1 cellular context compared by ENCODE assay signal in the genomic region with DNA sequence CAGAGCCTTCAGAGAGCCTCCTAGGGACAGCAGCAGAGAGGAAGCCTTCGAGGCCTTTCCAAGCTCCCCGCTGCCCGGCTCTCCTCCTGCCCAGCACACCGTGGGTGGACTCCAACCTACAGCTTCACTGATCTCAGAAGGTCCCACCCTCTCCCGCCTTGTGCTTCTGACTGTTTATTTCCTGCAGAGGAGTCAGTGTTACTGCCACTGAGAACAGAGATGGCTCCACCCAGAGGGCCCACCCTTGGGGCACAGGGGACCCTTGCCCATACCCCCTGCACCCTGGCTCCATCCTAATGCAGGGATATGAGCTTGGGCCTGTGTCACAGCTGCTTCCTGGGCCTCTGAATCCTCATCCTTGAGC.
TF ChIP-seq lines count a peak whose summit lies in the region.

No MANE protein-coding gene starts in this region.

TF ChIP-seq in HepG2, 621 proteins besides CTCF, POLR2A, EP300 and RAD21 (continued from another document and continues in another):
- TF ChIP-seq, protein P1, sequence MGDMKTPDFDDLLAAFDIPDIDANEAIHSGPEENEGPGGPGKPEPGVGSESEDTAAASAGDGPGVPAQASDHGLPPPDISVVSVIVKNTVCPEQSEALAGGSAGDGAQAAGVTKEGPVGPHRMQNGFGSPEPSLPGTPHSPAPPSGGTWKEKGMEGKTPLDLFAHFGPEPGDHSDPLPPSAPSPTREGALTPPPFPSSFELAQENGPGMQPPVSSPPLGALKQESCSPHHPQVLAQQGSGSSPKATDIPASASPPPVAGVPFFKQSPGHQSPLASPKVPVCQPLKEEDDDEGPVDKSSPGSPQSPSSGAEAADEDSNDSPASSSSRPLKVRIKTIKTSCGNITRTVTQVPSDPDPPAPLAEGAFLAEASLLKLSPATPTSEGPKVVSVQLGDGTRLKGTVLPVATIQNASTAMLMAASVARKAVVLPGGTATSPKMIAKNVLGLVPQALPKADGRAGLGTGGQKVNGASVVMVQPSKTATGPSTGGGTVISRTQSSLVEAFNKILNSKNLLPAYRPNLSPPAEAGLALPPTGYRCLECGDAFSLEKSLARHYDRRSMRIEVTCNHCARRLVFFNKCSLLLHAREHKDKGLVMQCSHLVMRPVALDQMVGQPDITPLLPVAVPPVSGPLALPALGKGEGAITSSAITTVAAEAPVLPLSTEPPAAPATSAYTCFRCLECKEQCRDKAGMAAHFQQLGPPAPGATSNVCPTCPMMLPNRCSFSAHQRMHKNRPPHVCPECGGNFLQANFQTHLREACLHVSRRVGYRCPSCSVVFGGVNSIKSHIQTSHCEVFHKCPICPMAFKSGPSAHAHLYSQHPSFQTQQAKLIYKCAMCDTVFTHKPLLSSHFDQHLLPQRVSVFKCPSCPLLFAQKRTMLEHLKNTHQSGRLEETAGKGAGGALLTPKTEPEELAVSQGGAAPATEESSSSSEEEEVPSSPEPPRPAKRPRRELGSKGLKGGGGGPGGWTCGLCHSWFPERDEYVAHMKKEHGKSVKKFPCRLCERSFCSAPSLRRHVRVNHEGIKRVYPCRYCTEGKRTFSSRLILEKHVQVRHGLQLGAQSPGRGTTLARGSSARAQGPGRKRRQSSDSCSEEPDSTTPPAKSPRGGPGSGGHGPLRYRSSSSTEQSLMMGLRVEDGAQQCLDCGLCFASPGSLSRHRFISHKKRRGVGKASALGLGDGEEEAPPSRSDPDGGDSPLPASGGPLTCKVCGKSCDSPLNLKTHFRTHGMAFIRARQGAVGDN (CRISPR knock-in tag; IDR thresholded peaks at IDR 0.05) = peak; percentile 48
- TF ChIP-seq JARID2 (CRISPR knock-in tag; IDR thresholded peaks at IDR 0.05; ENCODE audit: insufficient replicate concordance) (no peak), GPN1 (CRISPR knock-in tag; IDR thresholded peaks at IDR 0.05; ENCODE audit: borderline replicate concordance) (no peak), NFE2 (CRISPR knock-in tag; IDR thresholded peaks at IDR 0.05) (no peak), ZBTB7B (CRISPR knock-in tag; IDR thresholded peaks at IDR 0.05) (0 out of 2 replicates have a peak, but pooled peaks have one; percentile 7), ZNF788 (CRISPR knock-in tag; IDR thresholded peaks at IDR 0.05; ENCODE audit: borderline replicate concordance) (0 out of 2 replicates have a peak, but pooled peaks have one; percentile 13), HOXD1 (CRISPR knock-in tag; IDR thresholded peaks at IDR 0.05) (no peak), ZNF563 (CRISPR knock-in tag; IDR thresholded peaks at IDR 0.05) (peak; percentile 29; the same call in 1 of the 2 replicates), CHCHD3 (CRISPR knock-in tag; IDR thresholded peaks at IDR 0.05) (no peak), KDM5A (IDR thresholded peaks at IDR 0.05; ENCODE audit: borderline replicate concordance, low read length) (no peak), TCF7L2 (IDR thresholded peaks at IDR 0.05; ENCODE audit: low read depth, low read length) (no peak), FOXJ3 (CRISPR knock-in tag; IDR thresholded peaks at IDR 0.05; ENCODE audit: borderline replicate concordance) (no peak), GFI1 (CRISPR knock-in tag; IDR thresholded peaks at IDR 0.05; ENCODE audit: borderline replicate concordance) (no peak), ZFP37 (CRISPR knock-in tag; IDR thresholded peaks at IDR 0.05; ENCODE audit: borderline replicate concordance) (peak; percentile 52; the same call in 1 of the 2 replicates), PPARG (CRISPR knock-in tag; conservative IDR thresholded peaks at IDR 0.05) (no peak), PHF5A (CRISPR knock-in tag; IDR thresholded peaks at IDR 0.05; ENCODE audit: low read depth, unreplicated experiment) (no peak), HOXA3 (CRISPR knock-in tag; IDR thresholded peaks at IDR 0.05) (peak; percentile 1; the same call in 1 of the 2 replicates), RNF2 (conservative IDR thresholded peaks at IDR 0.05; ENCODE audit: low read depth) (no peak), ZNF205 (CRISPR knock-in tag; IDR thresholded peaks at IDR 0.05) (no peak), ZNF703 (CRISPR knock-in tag; IDR thresholded peaks at IDR 0.05; ENCODE audit: borderline replicate concordance) (no peak), ZNF17 (CRISPR knock-in tag; IDR thresholded peaks at IDR 0.05) (no peak; the same call in 1 of the 2 replicates), TARDBP (CRISPR knock-in tag; IDR thresholded peaks at IDR 0.05) (no peak)
- TF ChIP-seq, protein P2, sequence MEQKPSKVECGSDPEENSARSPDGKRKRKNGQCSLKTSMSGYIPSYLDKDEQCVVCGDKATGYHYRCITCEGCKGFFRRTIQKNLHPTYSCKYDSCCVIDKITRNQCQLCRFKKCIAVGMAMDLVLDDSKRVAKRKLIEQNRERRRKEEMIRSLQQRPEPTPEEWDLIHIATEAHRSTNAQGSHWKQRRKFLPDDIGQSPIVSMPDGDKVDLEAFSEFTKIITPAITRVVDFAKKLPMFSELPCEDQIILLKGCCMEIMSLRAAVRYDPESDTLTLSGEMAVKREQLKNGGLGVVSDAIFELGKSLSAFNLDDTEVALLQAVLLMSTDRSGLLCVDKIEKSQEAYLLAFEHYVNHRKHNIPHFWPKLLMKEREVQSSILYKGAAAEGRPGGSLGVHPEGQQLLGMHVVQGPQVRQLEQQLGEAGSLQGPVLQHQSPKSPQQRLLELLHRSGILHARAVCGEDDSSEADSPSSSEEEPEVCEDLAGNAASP (CRISPR knock-in tag; IDR thresholded peaks at IDR 0.05; ENCODE audit: borderline replicate concordance) = no peak
- TF ChIP-seq, protein P3, sequence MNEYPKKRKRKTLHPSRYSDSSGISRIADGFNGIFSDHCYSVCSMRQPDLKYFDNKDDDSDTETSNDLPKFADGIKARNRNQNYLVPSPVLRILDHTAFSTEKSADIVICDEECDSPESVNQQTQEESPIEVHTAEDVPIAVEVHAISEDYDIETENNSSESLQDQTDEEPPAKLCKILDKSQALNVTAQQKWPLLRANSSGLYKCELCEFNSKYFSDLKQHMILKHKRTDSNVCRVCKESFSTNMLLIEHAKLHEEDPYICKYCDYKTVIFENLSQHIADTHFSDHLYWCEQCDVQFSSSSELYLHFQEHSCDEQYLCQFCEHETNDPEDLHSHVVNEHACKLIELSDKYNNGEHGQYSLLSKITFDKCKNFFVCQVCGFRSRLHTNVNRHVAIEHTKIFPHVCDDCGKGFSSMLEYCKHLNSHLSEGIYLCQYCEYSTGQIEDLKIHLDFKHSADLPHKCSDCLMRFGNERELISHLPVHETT (CRISPR knock-in tag; conservative IDR thresholded peaks at IDR 0.05) = 0 out of 2 replicates have a peak, but pooled peaks have one; percentile 8
- TF ChIP-seq, protein P4, sequence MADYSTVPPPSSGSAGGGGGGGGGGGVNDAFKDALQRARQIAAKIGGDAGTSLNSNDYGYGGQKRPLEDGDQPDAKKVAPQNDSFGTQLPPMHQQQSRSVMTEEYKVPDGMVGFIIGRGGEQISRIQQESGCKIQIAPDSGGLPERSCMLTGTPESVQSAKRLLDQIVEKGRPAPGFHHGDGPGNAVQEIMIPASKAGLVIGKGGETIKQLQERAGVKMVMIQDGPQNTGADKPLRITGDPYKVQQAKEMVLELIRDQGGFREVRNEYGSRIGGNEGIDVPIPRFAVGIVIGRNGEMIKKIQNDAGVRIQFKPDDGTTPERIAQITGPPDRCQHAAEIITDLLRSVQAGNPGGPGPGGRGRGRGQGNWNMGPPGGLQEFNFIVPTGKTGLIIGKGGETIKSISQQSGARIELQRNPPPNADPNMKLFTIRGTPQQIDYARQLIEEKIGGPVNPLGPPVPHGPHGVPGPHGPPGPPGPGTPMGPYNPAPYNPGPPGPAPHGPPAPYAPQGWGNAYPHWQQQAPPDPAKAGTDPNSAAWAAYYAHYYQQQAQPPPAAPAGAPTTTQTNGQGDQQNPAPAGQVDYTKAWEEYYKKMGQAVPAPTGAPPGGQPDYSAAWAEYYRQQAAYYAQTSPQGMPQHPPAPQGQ (CRISPR knock-in tag; IDR thresholded peaks at IDR 0.05; ENCODE audit: borderline replicate concordance) = no peak
- TF ChIP-seq, protein P5, sequence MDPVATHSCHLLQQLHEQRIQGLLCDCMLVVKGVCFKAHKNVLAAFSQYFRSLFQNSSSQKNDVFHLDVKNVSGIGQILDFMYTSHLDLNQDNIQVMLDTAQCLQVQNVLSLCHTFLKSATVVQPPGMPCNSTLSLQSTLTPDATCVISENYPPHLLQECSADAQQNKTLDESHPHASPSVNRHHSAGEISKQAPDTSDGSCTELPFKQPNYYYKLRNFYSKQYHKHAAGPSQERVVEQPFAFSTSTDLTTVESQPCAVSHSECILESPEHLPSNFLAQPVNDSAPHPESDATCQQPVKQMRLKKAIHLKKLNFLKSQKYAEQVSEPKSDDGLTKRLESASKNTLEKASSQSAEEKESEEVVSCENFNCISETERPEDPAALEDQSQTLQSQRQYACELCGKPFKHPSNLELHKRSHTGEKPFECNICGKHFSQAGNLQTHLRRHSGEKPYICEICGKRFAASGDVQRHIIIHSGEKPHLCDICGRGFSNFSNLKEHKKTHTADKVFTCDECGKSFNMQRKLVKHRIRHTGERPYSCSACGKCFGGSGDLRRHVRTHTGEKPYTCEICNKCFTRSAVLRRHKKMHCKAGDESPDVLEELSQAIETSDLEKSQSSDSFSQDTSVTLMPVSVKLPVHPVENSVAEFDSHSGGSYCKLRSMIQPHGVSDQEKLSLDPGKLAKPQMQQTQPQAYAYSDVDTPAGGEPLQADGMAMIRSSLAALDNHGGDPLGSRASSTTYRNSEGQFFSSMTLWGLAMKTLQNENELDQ (CRISPR knock-in tag; IDR thresholded peaks at IDR 0.05; ENCODE audit: borderline replicate concordance) = no peak
- TF ChIP-seq, protein P6, sequence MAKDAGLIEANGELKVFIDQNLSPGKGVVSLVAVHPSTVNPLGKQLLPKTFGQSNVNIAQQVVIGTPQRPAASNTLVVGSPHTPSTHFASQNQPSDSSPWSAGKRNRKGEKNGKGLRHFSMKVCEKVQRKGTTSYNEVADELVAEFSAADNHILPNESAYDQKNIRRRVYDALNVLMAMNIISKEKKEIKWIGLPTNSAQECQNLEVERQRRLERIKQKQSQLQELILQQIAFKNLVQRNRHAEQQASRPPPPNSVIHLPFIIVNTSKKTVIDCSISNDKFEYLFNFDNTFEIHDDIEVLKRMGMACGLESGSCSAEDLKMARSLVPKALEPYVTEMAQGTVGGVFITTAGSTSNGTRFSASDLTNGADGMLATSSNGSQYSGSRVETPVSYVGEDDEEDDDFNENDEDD (CRISPR knock-in tag; IDR thresholded peaks at IDR 0.05; ENCODE audit: borderline replicate concordance) = peak; percentile 37; the same call in 1 of the 2 replicates
- TF ChIP-seq, protein P7, sequence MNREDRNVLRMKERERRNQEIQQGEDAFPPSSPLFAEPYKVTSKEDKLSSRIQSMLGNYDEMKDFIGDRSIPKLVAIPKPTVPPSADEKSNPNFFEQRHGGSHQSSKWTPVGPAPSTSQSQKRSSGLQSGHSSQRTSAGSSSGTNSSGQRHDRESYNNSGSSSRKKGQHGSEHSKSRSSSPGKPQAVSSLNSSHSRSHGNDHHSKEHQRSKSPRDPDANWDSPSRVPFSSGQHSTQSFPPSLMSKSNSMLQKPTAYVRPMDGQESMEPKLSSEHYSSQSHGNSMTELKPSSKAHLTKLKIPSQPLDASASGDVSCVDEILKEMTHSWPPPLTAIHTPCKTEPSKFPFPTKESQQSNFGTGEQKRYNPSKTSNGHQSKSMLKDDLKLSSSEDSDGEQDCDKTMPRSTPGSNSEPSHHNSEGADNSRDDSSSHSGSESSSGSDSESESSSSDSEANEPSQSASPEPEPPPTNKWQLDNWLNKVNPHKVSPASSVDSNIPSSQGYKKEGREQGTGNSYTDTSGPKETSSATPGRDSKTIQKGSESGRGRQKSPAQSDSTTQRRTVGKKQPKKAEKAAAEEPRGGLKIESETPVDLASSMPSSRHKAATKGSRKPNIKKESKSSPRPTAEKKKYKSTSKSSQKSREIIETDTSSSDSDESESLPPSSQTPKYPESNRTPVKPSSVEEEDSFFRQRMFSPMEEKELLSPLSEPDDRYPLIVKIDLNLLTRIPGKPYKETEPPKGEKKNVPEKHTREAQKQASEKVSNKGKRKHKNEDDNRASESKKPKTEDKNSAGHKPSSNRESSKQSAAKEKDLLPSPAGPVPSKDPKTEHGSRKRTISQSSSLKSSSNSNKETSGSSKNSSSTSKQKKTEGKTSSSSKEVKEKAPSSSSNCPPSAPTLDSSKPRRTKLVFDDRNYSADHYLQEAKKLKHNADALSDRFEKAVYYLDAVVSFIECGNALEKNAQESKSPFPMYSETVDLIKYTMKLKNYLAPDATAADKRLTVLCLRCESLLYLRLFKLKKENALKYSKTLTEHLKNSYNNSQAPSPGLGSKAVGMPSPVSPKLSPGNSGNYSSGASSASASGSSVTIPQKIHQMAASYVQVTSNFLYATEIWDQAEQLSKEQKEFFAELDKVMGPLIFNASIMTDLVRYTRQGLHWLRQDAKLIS (CRISPR knock-in tag; IDR thresholded peaks at IDR 0.05) = no peak
- TF ChIP-seq, protein P8, sequence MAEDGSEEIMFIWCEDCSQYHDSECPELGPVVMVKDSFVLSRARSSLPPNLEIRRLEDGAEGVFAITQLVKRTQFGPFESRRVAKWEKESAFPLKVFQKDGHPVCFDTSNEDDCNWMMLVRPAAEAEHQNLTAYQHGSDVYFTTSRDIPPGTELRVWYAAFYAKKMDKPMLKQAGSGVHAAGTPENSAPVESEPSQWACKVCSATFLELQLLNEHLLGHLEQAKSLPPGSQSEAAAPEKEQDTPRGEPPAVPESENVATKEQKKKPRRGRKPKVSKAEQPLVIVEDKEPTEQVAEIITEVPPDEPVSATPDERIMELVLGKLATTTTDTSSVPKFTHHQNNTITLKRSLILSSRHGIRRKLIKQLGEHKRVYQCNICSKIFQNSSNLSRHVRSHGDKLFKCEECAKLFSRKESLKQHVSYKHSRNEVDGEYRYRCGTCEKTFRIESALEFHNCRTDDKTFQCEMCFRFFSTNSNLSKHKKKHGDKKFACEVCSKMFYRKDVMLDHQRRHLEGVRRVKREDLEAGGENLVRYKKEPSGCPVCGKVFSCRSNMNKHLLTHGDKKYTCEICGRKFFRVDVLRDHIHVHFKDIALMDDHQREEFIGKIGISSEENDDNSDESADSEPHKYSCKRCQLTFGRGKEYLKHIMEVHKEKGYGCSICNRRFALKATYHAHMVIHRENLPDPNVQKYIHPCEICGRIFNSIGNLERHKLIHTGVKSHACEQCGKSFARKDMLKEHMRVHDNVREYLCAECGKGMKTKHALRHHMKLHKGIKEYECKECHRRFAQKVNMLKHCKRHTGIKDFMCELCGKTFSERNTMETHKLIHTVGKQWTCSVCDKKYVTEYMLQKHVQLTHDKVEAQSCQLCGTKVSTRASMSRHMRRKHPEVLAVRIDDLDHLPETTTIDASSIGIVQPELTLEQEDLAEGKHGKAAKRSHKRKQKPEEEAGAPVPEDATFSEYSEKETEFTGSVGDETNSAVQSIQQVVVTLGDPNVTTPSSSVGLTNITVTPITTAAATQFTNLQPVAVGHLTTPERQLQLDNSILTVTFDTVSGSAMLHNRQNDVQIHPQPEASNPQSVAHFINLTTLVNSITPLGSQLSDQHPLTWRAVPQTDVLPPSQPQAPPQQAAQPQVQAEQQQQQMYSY (CRISPR knock-in tag; IDR thresholded peaks at IDR 0.05) = no peak
- TF ChIP-seq, protein P9, sequence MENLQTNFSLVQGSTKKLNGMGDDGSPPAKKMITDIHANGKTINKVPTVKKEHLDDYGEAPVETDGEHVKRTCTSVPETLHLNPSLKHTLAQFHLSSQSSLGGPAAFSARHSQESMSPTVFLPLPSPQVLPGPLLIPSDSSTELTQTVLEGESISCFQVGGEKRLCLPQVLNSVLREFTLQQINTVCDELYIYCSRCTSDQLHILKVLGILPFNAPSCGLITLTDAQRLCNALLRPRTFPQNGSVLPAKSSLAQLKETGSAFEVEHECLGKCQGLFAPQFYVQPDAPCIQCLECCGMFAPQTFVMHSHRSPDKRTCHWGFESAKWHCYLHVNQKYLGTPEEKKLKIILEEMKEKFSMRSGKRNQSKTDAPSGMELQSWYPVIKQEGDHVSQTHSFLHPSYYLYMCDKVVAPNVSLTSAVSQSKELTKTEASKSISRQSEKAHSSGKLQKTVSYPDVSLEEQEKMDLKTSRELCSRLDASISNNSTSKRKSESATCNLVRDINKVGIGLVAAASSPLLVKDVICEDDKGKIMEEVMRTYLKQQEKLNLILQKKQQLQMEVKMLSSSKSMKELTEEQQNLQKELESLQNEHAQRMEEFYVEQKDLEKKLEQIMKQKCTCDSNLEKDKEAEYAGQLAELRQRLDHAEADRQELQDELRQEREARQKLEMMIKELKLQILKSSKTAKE (CRISPR knock-in tag; IDR thresholded peaks at IDR 0.05; ENCODE audit: borderline replicate concordance) = no peak
